In genomic region chr3:124700880-124701684, GRCh38 we compare ENCODE assay signal across 1 cellular context.
TF ChIP-seq lines count a peak whose summit lies in the region.

No MANE protein-coding gene starts in this region.

TF ChIP-seq in HepG2, 621 proteins besides CTCF, POLR2A, EP300 and RAD21 (continued from another document and continues in another):
- TF ChIP-seq TEAD2 (CRISPR knock-in tag; IDR thresholded peaks at IDR 0.05) (no peak), MEIS2 (CRISPR knock-in tag; IDR thresholded peaks at IDR 0.05) (peak; percentile 86), RFX5 (IDR thresholded peaks at IDR 0.05; ENCODE audit: low read depth, low read length) (peak; percentile 95), REL (CRISPR knock-in tag; conservative IDR thresholded peaks at IDR 0.05) (no peak), ZNF788 (CRISPR knock-in tag; IDR thresholded peaks at IDR 0.05; ENCODE audit: borderline replicate concordance) (peak; percentile 96; the same call in 1 of the 2 replicates), DNMT3B (CRISPR knock-in tag; conservative IDR thresholded peaks at IDR 0.05) (no peak), BCLAF1 (IDR thresholded peaks at IDR 0.05) (no peak), ZNF317 (CRISPR knock-in tag; IDR thresholded peaks at IDR 0.05) (peak; percentile 44; the same call in 1 of the 2 replicates), ZNF343 (CRISPR knock-in tag; IDR thresholded peaks at IDR 0.05) (no peak), SP2 (CRISPR knock-in tag; IDR thresholded peaks at IDR 0.05) (no peak), ZNF484 (CRISPR knock-in tag; IDR thresholded peaks at IDR 0.05; ENCODE audit: borderline replicate concordance, low read depth) (no peak), CSRNP1 (CRISPR knock-in tag; IDR thresholded peaks at IDR 0.05) (no peak), ATF7-NPFF (CRISPR knock-in tag; IDR thresholded peaks at IDR 0.05; ENCODE audit: low read depth) (peak; percentile 78), GABPA (IDR thresholded peaks at IDR 0.05; ENCODE audit: low read depth, low read length) (no peak), GABPA (CRISPR knock-in tag; IDR thresholded peaks at IDR 0.05; ENCODE audit: low read depth) (peak; percentile 52), PCBP1 (IDR thresholded peaks at IDR 0.05; ENCODE audit: borderline replicate concordance, low read depth, low read length) (no peak), ATM (IDR thresholded peaks at IDR 0.05; ENCODE audit: borderline replicate concordance) (no peak), ZNF138 (CRISPR knock-in tag; IDR thresholded peaks at IDR 0.05; ENCODE audit: low read depth) (no peak), ZNF296 (CRISPR knock-in tag; conservative IDR thresholded peaks at IDR 0.05) (no peak), NR2F6 (IDR thresholded peaks at IDR 0.05) (peak; percentile 69; the same call in 1 of the 2 replicates), NR2F6 (CRISPR knock-in tag; IDR thresholded peaks at IDR 0.05) (peak; percentile 87), ZNF839 (CRISPR knock-in tag; IDR thresholded peaks at IDR 0.05; ENCODE audit: borderline replicate concordance) (no peak; the same call in 1 of the 2 replicates), HOXA7 (CRISPR knock-in tag; IDR thresholded peaks at IDR 0.05) (no peak), MTF1 (CRISPR knock-in tag; IDR thresholded peaks at IDR 0.05) (no peak), SYNCRIP (IDR thresholded peaks at IDR 0.05; ENCODE audit: insufficient read depth, low read depth, low read length) (no peak), MTA1 (CRISPR knock-in tag; IDR thresholded peaks at IDR 0.05; ENCODE audit: borderline replicate concordance) (peak; percentile 69; the same call in 1 of the 2 replicates), SNRNP70 (IDR thresholded peaks at IDR 0.05; ENCODE audit: low read depth, low read length) (no peak), SIX4 (CRISPR knock-in tag; IDR thresholded peaks at IDR 0.05) (peak; percentile 72), ZNF782 (CRISPR knock-in tag; IDR thresholded peaks at IDR 0.05; ENCODE audit: borderline replicate concordance) (peak; percentile 40; the same call in 1 of the 2 replicates), ZNF44 (CRISPR knock-in tag; IDR thresholded peaks at IDR 0.05) (peak; percentile 80; the same call in 1 of the 2 replicates), ELF3 (CRISPR knock-in tag; IDR thresholded peaks at IDR 0.05) (peak; percentile 85), ZNF749 (CRISPR knock-in tag; IDR thresholded peaks at IDR 0.05; ENCODE audit: borderline replicate concordance) (no peak), TEF (CRISPR knock-in tag; IDR thresholded peaks at IDR 0.05) (no peak), ZFP90 (CRISPR knock-in tag; IDR thresholded peaks at IDR 0.05; ENCODE audit: borderline replicate concordance) (peak; percentile 91), ZBTB2 (CRISPR knock-in tag; IDR thresholded peaks at IDR 0.05; ENCODE audit: low read depth) (peak; percentile 33; the same call in 1 of the 2 replicates), ZNF678 (CRISPR knock-in tag; IDR thresholded peaks at IDR 0.05) (no peak), PHF21A (CRISPR knock-in tag; IDR thresholded peaks at IDR 0.05) (peak; percentile 90), ZNF816 (CRISPR knock-in tag; IDR thresholded peaks at IDR 0.05; ENCODE audit: borderline replicate concordance) (no peak), ZNF225 (CRISPR knock-in tag; IDR thresholded peaks at IDR 0.05) (peak; percentile 50; the same call in 1 of the 2 replicates), DMAP1 (CRISPR knock-in tag; IDR thresholded peaks at IDR 0.05) (peak; percentile 74; the same call in 1 of the 2 replicates), MYNN (CRISPR knock-in tag; IDR thresholded peaks at IDR 0.05; ENCODE audit: low read depth) (no peak), ZNF770 (CRISPR knock-in tag; IDR thresholded peaks at IDR 0.05) (peak; percentile 94), ZNF430 (CRISPR knock-in tag; IDR thresholded peaks at IDR 0.05) (peak; percentile 66), SRF (IDR thresholded peaks at IDR 0.05; ENCODE audit: low read depth, low read length) (no peak), ZNF552 (CRISPR knock-in tag; IDR thresholded peaks at IDR 0.05; ENCODE audit: borderline replicate concordance) (no peak), NFIB (CRISPR knock-in tag; IDR thresholded peaks at IDR 0.05; ENCODE audit: borderline replicate concordance) (no peak), TRIM24 (CRISPR knock-in tag; IDR thresholded peaks at IDR 0.05) (no peak), BRCA1 (CRISPR knock-in tag; IDR thresholded peaks at IDR 0.05) (peak; percentile 56; the same call in 1 of the 2 replicates), KLF16 (CRISPR knock-in tag; IDR thresholded peaks at IDR 0.05) (0 out of 4 replicates have a peak, but pooled peaks of 1 of the 2 experiments have one; percentile 23), ETV5 (CRISPR knock-in tag; IDR thresholded peaks at IDR 0.05; ENCODE audit: borderline replicate concordance) (peak; percentile 92)
- TF ChIP-seq, protein P1, sequence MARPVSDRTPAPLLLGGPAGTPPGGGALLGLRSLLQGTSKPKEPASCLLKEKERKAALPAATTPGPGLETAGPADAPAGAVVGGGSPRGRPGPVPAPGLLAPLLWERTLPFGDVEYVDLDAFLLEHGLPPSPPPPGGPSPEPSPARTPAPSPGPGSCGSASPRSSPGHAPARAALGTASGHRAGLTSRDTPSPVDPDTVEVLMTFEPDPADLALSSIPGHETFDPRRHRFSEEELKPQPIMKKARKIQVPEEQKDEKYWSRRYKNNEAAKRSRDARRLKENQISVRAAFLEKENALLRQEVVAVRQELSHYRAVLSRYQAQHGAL (CRISPR knock-in tag; IDR thresholded peaks at IDR 0.05; ENCODE audit: not compliant biosample characterization) = no peak
- TF ChIP-seq, protein P2, sequence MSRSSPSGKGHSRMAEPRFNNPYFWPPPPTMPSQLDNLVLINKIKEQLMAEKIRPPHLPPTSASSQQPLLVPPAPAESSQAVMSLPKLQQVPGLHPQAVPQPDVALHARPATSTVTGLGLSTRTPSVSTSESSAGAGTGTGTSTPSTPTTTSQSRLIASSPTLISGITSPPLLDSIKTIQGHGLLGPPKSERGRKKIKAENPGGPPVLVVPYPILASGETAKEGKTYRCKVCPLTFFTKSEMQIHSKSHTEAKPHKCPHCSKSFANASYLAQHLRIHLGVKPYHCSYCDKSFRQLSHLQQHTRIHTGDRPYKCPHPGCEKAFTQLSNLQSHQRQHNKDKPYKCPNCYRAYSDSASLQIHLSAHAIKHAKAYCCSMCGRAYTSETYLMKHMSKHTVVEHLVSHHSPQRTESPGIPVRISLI (CRISPR knock-in tag; IDR thresholded peaks at IDR 0.05; ENCODE audit: borderline replicate concordance) = peak; percentile 67; the same call in 1 of the 2 replicates
- TF ChIP-seq, protein P3, sequence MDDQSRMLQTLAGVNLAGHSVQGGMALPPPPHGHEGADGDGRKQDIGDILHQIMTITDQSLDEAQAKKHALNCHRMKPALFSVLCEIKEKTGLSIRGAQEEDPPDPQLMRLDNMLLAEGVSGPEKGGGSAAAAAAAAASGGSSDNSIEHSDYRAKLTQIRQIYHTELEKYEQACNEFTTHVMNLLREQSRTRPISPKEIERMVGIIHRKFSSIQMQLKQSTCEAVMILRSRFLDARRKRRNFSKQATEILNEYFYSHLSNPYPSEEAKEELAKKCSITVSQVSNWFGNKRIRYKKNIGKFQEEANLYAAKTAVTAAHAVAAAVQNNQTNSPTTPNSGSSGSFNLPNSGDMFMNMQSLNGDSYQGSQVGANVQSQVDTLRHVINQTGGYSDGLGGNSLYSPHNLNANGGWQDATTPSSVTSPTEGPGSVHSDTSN (CRISPR knock-in tag; IDR thresholded peaks at IDR 0.05; ENCODE audit: borderline replicate concordance) = no peak
- TF ChIP-seq, protein P4, sequence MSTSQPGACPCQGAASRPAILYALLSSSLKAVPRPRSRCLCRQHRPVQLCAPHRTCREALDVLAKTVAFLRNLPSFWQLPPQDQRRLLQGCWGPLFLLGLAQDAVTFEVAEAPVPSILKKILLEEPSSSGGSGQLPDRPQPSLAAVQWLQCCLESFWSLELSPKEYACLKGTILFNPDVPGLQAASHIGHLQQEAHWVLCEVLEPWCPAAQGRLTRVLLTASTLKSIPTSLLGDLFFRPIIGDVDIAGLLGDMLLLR (CRISPR knock-in tag; IDR thresholded peaks at IDR 0.05) = peak; percentile 56; the same call in 1 of the 2 replicates
- TF ChIP-seq, protein P5, sequence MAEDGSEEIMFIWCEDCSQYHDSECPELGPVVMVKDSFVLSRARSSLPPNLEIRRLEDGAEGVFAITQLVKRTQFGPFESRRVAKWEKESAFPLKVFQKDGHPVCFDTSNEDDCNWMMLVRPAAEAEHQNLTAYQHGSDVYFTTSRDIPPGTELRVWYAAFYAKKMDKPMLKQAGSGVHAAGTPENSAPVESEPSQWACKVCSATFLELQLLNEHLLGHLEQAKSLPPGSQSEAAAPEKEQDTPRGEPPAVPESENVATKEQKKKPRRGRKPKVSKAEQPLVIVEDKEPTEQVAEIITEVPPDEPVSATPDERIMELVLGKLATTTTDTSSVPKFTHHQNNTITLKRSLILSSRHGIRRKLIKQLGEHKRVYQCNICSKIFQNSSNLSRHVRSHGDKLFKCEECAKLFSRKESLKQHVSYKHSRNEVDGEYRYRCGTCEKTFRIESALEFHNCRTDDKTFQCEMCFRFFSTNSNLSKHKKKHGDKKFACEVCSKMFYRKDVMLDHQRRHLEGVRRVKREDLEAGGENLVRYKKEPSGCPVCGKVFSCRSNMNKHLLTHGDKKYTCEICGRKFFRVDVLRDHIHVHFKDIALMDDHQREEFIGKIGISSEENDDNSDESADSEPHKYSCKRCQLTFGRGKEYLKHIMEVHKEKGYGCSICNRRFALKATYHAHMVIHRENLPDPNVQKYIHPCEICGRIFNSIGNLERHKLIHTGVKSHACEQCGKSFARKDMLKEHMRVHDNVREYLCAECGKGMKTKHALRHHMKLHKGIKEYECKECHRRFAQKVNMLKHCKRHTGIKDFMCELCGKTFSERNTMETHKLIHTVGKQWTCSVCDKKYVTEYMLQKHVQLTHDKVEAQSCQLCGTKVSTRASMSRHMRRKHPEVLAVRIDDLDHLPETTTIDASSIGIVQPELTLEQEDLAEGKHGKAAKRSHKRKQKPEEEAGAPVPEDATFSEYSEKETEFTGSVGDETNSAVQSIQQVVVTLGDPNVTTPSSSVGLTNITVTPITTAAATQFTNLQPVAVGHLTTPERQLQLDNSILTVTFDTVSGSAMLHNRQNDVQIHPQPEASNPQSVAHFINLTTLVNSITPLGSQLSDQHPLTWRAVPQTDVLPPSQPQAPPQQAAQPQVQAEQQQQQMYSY (CRISPR knock-in tag; IDR thresholded peaks at IDR 0.05) = no peak
